Comparison of ENCODE assay signal across 15 cellular contexts in genomic region chr6:364609-365540, GRCh38. TPM values are rescaled to one million over a fixed set of nuclear protein-coding genes. Genes with fewer than 3 reads are reported as not detected.
DNase-seq lines count a peak whose midpoint lies in the region; ATAC-seq and TF ChIP-seq lines count a peak whose summit lies in the region.
"Had no signal": no experiment of that assay in that cellular context is flagged by ENCODE, and none has a peak within 500 bp of the region (broad histone marks: within the 10 kb centered on the region; RNA-seq: fewer than 3 reads in every experiment).

No MANE protein-coding gene starts in this region.

- no peak for TF ChIP-seq CTCF in brain microvascular endothelial cell (IDR thresholded peaks at IDR 0.05; ENCODE audit: low read depth, low read length, missing control alignments)

- in situ Hi-C loops in brain microvascular endothelial cell (cut with HindIII; ENCODE audit: low pct_ligation_motif_present, low sequenced_read_pairs), result no loop called here

- H3K27ac ChIP-seq in brain microvascular endothelial cell, result no peak overlapping the region
- H3K27ac ChIP-seq: adrenal gland, foreskin keratinocyte, KMS-11 had no signal

- ATAC-seq in GM18498 (IDR thresholded peaks at IDR 0.05; ENCODE audit: unreplicated experiment) (peak; percentile 59), GM21576 (IDR thresholded peaks at IDR 0.05; ENCODE audit: unreplicated experiment) (peak; percentile 72), HG03378 (IDR thresholded peaks at IDR 0.05; ENCODE audit: unreplicated experiment) (peak; percentile 62)
- ATAC-seq: foreskin keratinocyte had no signal

- H3K27me3 ChIP-seq in brain microvascular endothelial cell (replicated peaks), result peaks cover 2% of the 10 kb centered on the region

- DNase-seq in myocyte (ENCODE audit: low read depth) (peak; percentile 93), NCI-H2029 (lab: John Stamatoyannopoulos, UW) (no peak), brain microvascular endothelial cell (no peak)
- no peak for DNase-seq in activated CD4-positive, alpha-beta T cell treated with anti-CD3 and anti-CD28 coated beads for 48 hours
- no peak for DNase-seq in activated effector memory CD4-positive, alpha-beta T cell treated with anti-CD3 and anti-CD28 coated beads, Interleukin-2, amount 50 U/mL, for 16 hours
- DNase-seq: activated CD8-positive, alpha-beta memory T cell treated with anti-CD3 and anti-CD28 coated beads, Interleukin-2, amount 50 U/mL, for 4 hours; adrenal gland; dermis blood vessel endothelial cell; foreskin keratinocyte; NCI-H2171; stimulated activated CD8-positive, alpha-beta memory T cell treated with anti-CD3 and anti-CD28 coated beads, Interleukin-4, amount 100 ng/mL, for 48 hours had no signal

- no peaks in the 10 kb centered on the region for H3K36me3 ChIP-seq in brain microvascular endothelial cell (replicated peaks)
- H3K36me3 ChIP-seq: adrenal gland had no signal

- no peak overlapping the region for H3K4me3 ChIP-seq in brain microvascular endothelial cell (ENCODE audit: low read depth, low read length)
- H3K4me3 ChIP-seq: adrenal gland had no signal

RNA-seq across cellular contexts. Expression of gene IRF4, which starts 26.7 kb away (rescaled TPM):
- not detected in 2 replicates for total RNA-seq in myocyte
- 0.01 TPM for polyA plus RNA-seq in myocyte (2012)
- total RNA-seq: dermis blood vessel endothelial cell, foreskin keratinocyte had no signal
- polyA plus RNA-seq: foreskin keratinocyte had no signal
